ENCODE assay signal across 8 cellular contexts in genomic region chr5:82351754-82352145, GRCh38.
DNase-seq lines count a peak whose midpoint lies in the region; ATAC-seq and TF ChIP-seq lines count a peak whose summit lies in the region.

No MANE protein-coding gene starts in this region.

- peak; percentile 72 to 80 for TF ChIP-seq CTCF in brain (conservative IDR thresholded peaks at IDR 0.05)

- peak overlapping the region in 2 of 5 experiments; percentile 6 to 26 for H3K4me3 Mint-ChIP-seq in brain
- H3K4me3 Mint-ChIP-seq in activated CD4-positive, alpha-beta memory T cell treated with anti-CD3 and anti-CD28 coated beads, Interleukin-2, amount 10 ng/mL, durations not matched to agents 7 days and 5 days = no peak overlapping the region

- DNase-seq in DMS53 treated with DMSO at 0.1 percent for 48 hours (lab: John Stamatoyannopoulos, UW; ENCODE audit: unreplicated experiment) = peak; percentile 68
- DNase-seq in NCI-H446 treated with DMSO at 0.1 percent for 48 hours (lab: John Stamatoyannopoulos, UW) = peak; percentile 19
- peak; percentile 86 for DNase-seq in iris pigment epithelial cell (ENCODE audit: low read depth)
- DNase-seq in stromal cell of bone marrow (ENCODE audit: low read depth) = peak; percentile 79
- DNase-seq in activated CD4-positive, alpha-beta memory T cell treated with anti-CD3 and anti-CD28 coated beads, Interleukin-2, amount 10 ng/mL, durations not matched to agents 7 days and 5 days = no peak

- H3K36me3 Mint-ChIP-seq in brain = no peaks in the 10 kb centered on the region
- H3K36me3 Mint-ChIP-seq in activated CD4-positive, alpha-beta memory T cell treated with anti-CD3 and anti-CD28 coated beads, Interleukin-2, amount 10 ng/mL, durations not matched to agents 7 days and 5 days (ENCODE audit: low read depth) = no peaks in the 10 kb centered on the region

- peaks cover 4% of the 10 kb centered on the region for H3K27me3 Mint-ChIP-seq in brain
- H3K27me3 Mint-ChIP-seq in activated CD4-positive, alpha-beta memory T cell treated with anti-CD3 and anti-CD28 coated beads, Interleukin-2, amount 10 ng/mL, durations not matched to agents 7 days and 5 days = no peaks in the 10 kb centered on the region

- CTCF ChIA-PET in activated CD4-positive, alpha-beta memory T cell treated with anti-CD3 and anti-CD28 coated beads, Interleukin-2, amount 10 ng/mL, durations not matched to agents 7 days and 5 days (lab: Charles Lee) = interaction anchor here (0.8 to 2.3 kb wide), 14 partner anchors 9 to 1078 kb away, joined by 3 to 8 read pairs (median 4); no protein-coding TSS in a partner anchor

- no peaks in the 10 kb centered on the region for H3K9me3 Mint-ChIP-seq in brain
- no peaks in the 10 kb centered on the region for H3K9me3 Mint-ChIP-seq in activated CD4-positive, alpha-beta memory T cell treated with anti-CD3 and anti-CD28 coated beads, Interleukin-2, amount 10 ng/mL, durations not matched to agents 7 days and 5 days

- ATAC-seq in GM19351 (IDR thresholded peaks at IDR 0.05; ENCODE audit: unreplicated experiment) = peak; percentile 83
- ATAC-seq in HG03342 (IDR thresholded peaks at IDR 0.05; ENCODE audit: unreplicated experiment) = peak; percentile 82

- POLR2A ChIA-PET in activated CD4-positive, alpha-beta memory T cell treated with anti-CD3 and anti-CD28 coated beads, Interleukin-2, amount 10 ng/mL, durations not matched to agents 7 days and 5 days (lab: Charles Lee) = no interaction called here

- peaks cover 42% of the 10 kb centered on the region for H3K4me1 Mint-ChIP-seq in brain
- peaks cover 46% of the 10 kb centered on the region for H3K4me1 Mint-ChIP-seq in activated CD4-positive, alpha-beta memory T cell treated with anti-CD3 and anti-CD28 coated beads, Interleukin-2, amount 10 ng/mL, durations not matched to agents 7 days and 5 days

- peak overlapping the region; percentile 1 to 92 (median 16) for H3K27ac Mint-ChIP-seq in brain
- H3K27ac Mint-ChIP-seq in activated CD4-positive, alpha-beta memory T cell treated with anti-CD3 and anti-CD28 coated beads, Interleukin-2, amount 10 ng/mL, durations not matched to agents 7 days and 5 days = no peak overlapping the region
